In the genomic region with DNA sequence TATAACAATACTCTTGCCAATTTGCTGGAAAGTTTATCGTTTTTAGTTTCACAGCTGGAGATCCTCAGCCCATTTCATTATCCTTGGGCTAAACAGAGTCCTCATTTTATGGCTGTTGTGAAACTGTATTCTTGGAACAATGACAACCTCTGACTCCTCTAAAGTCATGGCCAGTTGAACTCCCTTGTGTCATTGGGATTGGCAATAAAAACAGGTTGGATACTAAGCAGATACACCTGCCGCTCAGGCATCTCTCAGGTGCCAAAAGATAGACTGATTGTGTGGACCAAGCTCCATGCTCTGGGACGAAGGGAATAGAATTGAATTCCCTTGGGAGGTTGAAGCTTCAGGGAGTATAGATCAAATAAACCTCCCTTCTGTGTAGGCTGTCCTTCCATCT, we compare ENCODE assay signal across 19 cellular contexts.
DNase-seq lines count a peak whose midpoint lies in the region; ATAC-seq and FAIRE-seq lines count a peak whose summit lies in the region.
"Had no signal": no experiment of that assay in that cellular context is flagged by ENCODE, and none has a peak within 500 bp of the region (broad histone marks: within the 10 kb centered on the region; RNA-seq: fewer than 3 reads in every experiment).

No MANE protein-coding gene starts in this region.

- H3K27ac Mint-ChIP-seq in stimulated activated naive CD8-positive, alpha-beta T cell treated with anti-CD3 and anti-CD28 coated beads, Interleukin-15, amount 100 ng/mL, for 72 hours: no peak overlapping the region
- H3K27ac Mint-ChIP-seq in activated CD4-positive, alpha-beta memory T cell treated with anti-CD3 and anti-CD28 coated beads for 36 hours: no peak overlapping the region
- H3K27ac Mint-ChIP-seq: CD4-positive, alpha-beta memory T cell; HFFc6 had no signal

- DNase-seq in DMS79 treated with DMSO at 0.1 percent for 48 hours (lab: John Stamatoyannopoulos, UW): peak; percentile 1
- no peak for DNase-seq in DMS79 (lab: John Stamatoyannopoulos, UW)
- DNase-seq in left kidney (ENCODE audit: low read depth, low spot score): peak; percentile 55
- DNase-seq in sciatic nerve (ENCODE audit: low spot score): no peak
- DNase-seq in stimulated activated naive CD8-positive, alpha-beta T cell treated with anti-CD3 and anti-CD28 coated beads, Interleukin-15, amount 100 ng/mL, for 72 hours: no peak
- DNase-seq in activated CD4-positive, alpha-beta memory T cell treated with anti-CD3 and anti-CD28 coated beads for 36 hours: no peak
- DNase-seq in NCI-H526 treated with DMSO at 0.1 percent for 48 hours (lab: John Stamatoyannopoulos, UW): no peak
- DNase-seq: Calu3; CD4-positive, alpha-beta memory T cell; DMS53; HFFc6; IMR-90; Karpas-422; NCI-H1105 treated with DMSO at 0.1 percent for 48 hours; NCI-H1694 treated with DMSO at 0.1 percent for 48 hours; NCI-H446 treated with DMSO at 0.1 percent for 48 hours; NCI-H774; PC-3 had no signal

- POLR2A ChIA-PET in activated CD4-positive, alpha-beta memory T cell treated with anti-CD3 and anti-CD28 coated beads for 36 hours (lab: Charles Lee): interaction anchor here (1.2 kb wide), 1 partner anchor 11 kb away, joined by 3 read pairs; no protein-coding TSS in a partner anchor

- no peaks in the 10 kb centered on the region for H3K36me3 Mint-ChIP-seq in activated CD4-positive, alpha-beta memory T cell treated with anti-CD3 and anti-CD28 coated beads for 36 hours
- H3K36me3 Mint-ChIP-seq: CD4-positive, alpha-beta memory T cell had no signal

- H3K9me3 Mint-ChIP-seq in stimulated activated naive CD8-positive, alpha-beta T cell treated with anti-CD3 and anti-CD28 coated beads, Interleukin-15, amount 100 ng/mL, for 72 hours: no peaks in the 10 kb centered on the region
- no peaks in the 10 kb centered on the region for H3K9me3 Mint-ChIP-seq in activated CD4-positive, alpha-beta memory T cell treated with anti-CD3 and anti-CD28 coated beads for 36 hours

- peaks cover 7% of the 10 kb centered on the region for H3K27me3 Mint-ChIP-seq in stimulated activated naive CD8-positive, alpha-beta T cell treated with anti-CD3 and anti-CD28 coated beads, Interleukin-15, amount 100 ng/mL, for 72 hours
- H3K27me3 Mint-ChIP-seq in activated CD4-positive, alpha-beta memory T cell treated with anti-CD3 and anti-CD28 coated beads for 36 hours: peaks cover 3% of the 10 kb centered on the region
- H3K27me3 Mint-ChIP-seq: CD4-positive, alpha-beta memory T cell had no signal

- ATAC-seq in sciatic nerve: peak; percentile 94
- no peak for ATAC-seq in stimulated activated naive CD8-positive, alpha-beta T cell treated with anti-CD3 and anti-CD28 coated beads, Interleukin-15, amount 100 ng/mL, for 72 hours
- ATAC-seq: PC-3 had no signal

- intact Hi-C loops in sciatic nerve (cut with DNase I): no loop called here
- intact Hi-C loops in activated CD4-positive, alpha-beta memory T cell treated with anti-CD3 and anti-CD28 coated beads for 36 hours (cut with micrococcal nuclease): no loop called here

- CTCF ChIA-PET in activated CD4-positive, alpha-beta memory T cell treated with anti-CD3 and anti-CD28 coated beads for 36 hours (lab: Charles Lee): no interaction called here

- no peaks in the 10 kb centered on the region for H3K4me1 Mint-ChIP-seq in stimulated activated naive CD8-positive, alpha-beta T cell treated with anti-CD3 and anti-CD28 coated beads, Interleukin-15, amount 100 ng/mL, for 72 hours
- no peaks in the 10 kb centered on the region for H3K4me1 Mint-ChIP-seq in activated CD4-positive, alpha-beta memory T cell treated with anti-CD3 and anti-CD28 coated beads for 36 hours (ENCODE audit: low read depth)
- H3K4me1 Mint-ChIP-seq: CD4-positive, alpha-beta memory T cell had no signal

- FAIRE-seq in endometrium (lab: Jason Lieb, UNC): peak; percentile 73

- H3K4me3 Mint-ChIP-seq in stimulated activated naive CD8-positive, alpha-beta T cell treated with anti-CD3 and anti-CD28 coated beads, Interleukin-15, amount 100 ng/mL, for 72 hours: no peak overlapping the region
- H3K4me3 Mint-ChIP-seq in activated CD4-positive, alpha-beta memory T cell treated with anti-CD3 and anti-CD28 coated beads for 36 hours: no peak overlapping the region
- H3K4me3 Mint-ChIP-seq: CD4-positive, alpha-beta memory T cell; HFFc6 had no signal

Comparison
In these comparisons a context has a peak if more than half of its experiments do, and no peak if none do; other contexts are left out.
1. DNase-seq: peak in DMS79 treated with DMSO at 0.1 percent for 48 hours (single experiment) and left kidney (single experiment); none in DMS79 (single experiment), sciatic nerve (single experiment), stimulated activated naive CD8-positive, alpha-beta T cell treated with anti-CD3 and anti-CD28 coated beads, Interleukin-15, amount 100 ng/mL, for 72 hours (0 of 2), activated CD4-positive, alpha-beta memory T cell treated with anti-CD3 and anti-CD28 coated beads for 36 hours (single experiment) and NCI-H526 treated with DMSO at 0.1 percent for 48 hours (single experiment).